Comparison of ENCODE assay signal across 1 cellular context in genomic region chr16:2385441-2385840, GRCh38.
TF ChIP-seq lines count a peak whose summit lies in the region.

No MANE protein-coding gene starts in this region.

TF ChIP-seq in WTC11, 78 proteins besides CTCF, POLR2A, EP300 and RAD21 (continued from another document):
- TF ChIP-seq PRDM15 (CRISPR knock-in tag; IDR thresholded peaks at IDR 0.05) (no peak), PREB (CRISPR knock-in tag; IDR thresholded peaks at IDR 0.05; ENCODE audit: borderline replicate concordance) (no peak), ZNF532 (CRISPR knock-in tag; IDR thresholded peaks at IDR 0.05; ENCODE audit: borderline replicate concordance) (no peak), RELA (CRISPR knock-in tag; IDR thresholded peaks at IDR 0.05; ENCODE audit: borderline replicate concordance) (no peak), GRHL2 (CRISPR knock-in tag; IDR thresholded peaks at IDR 0.05; ENCODE audit: insufficient replicate concordance, severe bottlenecking) (no peak), ZNF232 (CRISPR knock-in tag; IDR thresholded peaks at IDR 0.05) (no peak), ZNF396 (CRISPR knock-in tag; IDR thresholded peaks at IDR 0.05; ENCODE audit: borderline replicate concordance) (no peak), MYBL2 (CRISPR knock-in tag; IDR thresholded peaks at IDR 0.05) (no peak)
- TF ChIP-seq, protein P1, sequence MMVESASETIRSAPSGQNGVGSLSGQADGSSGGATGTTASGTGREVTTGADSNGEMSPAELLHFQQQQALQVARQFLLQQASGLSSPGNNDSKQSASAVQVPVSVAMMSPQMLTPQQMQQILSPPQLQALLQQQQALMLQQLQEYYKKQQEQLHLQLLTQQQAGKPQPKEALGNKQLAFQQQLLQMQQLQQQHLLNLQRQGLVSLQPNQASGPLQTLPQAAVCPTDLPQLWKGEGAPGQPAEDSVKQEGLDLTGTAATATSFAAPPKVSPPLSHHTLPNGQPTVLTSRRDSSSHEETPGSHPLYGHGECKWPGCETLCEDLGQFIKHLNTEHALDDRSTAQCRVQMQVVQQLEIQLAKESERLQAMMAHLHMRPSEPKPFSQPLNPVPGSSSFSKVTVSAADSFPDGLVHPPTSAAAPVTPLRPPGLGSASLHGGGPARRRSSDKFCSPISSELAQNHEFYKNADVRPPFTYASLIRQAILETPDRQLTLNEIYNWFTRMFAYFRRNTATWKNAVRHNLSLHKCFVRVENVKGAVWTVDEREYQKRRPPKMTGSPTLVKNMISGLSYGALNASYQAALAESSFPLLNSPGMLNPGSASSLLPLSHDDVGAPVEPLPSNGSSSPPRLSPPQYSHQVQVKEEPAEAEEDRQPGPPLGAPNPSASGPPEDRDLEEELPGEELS (CRISPR knock-in tag; IDR thresholded peaks at IDR 0.05): no peak
TF ChIP-seq in WTC11: peak in this region for 0.
